In the genomic region with DNA sequence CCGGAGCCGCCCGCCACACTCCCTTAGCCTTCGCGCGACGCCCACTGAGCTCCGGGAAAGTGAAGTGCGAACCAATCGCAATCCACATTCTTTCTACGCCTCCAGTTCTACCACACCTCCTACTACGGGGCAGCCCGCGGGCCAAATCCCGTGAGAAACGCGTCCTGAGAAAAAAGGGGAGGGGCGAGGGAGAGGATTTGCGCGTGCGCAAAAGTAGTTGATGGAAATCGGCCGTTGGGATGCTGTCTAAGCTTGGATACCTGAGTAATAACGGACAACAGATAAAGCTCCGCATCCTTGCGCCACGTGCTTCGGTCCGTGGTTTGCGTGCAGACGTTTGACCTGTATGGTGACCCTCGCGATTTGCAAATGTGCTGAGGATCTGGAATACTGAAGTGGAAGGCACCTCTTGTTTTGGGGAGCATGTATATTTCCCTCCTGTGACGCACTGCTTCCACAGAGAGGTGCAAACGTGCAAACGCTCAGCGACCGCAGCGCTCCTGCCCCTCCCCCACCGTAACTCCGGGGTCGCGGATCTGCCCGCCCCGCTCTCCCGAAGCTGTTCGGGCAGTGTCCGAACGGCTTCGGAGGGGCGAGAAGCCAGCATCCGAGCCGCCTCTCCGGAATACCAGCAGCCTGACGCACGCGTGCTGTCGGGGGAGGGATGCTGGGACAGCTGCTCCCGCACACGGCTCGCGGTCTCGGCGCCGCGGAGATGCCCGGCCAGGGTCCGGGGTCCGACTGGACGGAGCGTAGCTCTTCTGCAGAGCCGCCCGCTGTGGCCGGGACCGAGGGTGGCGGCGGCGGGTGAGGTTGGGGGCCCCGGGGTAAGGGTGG, we compare ENCODE assay signal across 1 cellular context.
A peak's percentile ranks its signal among the peaks of the same experiment; 100 is the strongest.
TF ChIP-seq lines count a peak whose summit lies in the region.

A gene with protein sequence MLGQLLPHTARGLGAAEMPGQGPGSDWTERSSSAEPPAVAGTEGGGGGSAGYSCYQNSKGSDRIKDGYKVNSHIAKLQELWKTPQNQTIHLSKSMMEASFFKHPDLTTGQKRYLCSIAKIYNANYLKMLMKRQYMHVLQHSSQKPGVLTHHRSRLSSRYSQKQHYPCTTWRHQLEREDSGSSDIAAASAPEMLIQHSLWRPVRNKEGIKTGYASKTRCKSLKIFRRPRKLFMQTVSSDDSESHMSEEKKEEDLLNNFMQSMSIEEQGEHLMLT (plus strand): TSS at position 634 of the 837 bp plus-strand sequence. CDS start 31 bp downstream, at position 665.
GPN3 (minus strand) TSS at position 46 of the 837 bp plus-strand sequence. CDS start 54 bp downstream, outside the sequence.

TF ChIP-seq in K562, 482 proteins besides CTCF, POLR2A, EP300 and RAD21 (continued from another document and continues in another):
- TF ChIP-seq ARID4B (CRISPR knock-in tag; IDR thresholded peaks at IDR 0.05) (no peak; the same call in 1 of the 2 replicates), ZNF740 (CRISPR knock-in tag; IDR thresholded peaks at IDR 0.05) (no peak), ZNF740 (tag; IDR thresholded peaks at IDR 0.05) (no peak), ATF7 (IDR thresholded peaks at IDR 0.05) (peak; percentile 72), FUS (optimal IDR thresholded peaks at IDR 0.05; ENCODE audit: low read depth, low read length) (peak; percentile 38), ZNF134 (CRISPR knock-in tag; conservative IDR thresholded peaks at IDR 0.05) (no peak), ZNF766 (CRISPR knock-in tag; conservative IDR thresholded peaks at IDR 0.05) (no peak), E2F6 (IDR thresholded peaks at IDR 0.05; ENCODE audit: borderline replicate concordance in 1 of 2, extremely low read depth in 1 of 2, insufficient read depth in 1 of 2, insufficient read length in 1 of 2, low read depth in 1 of 2, low read length in 1 of 2, poor library complexity in 1 of 2, severe bottlenecking in 1 of 2) (peak; percentile 60 to 68), THAP7 (CRISPR knock-in tag; IDR thresholded peaks at IDR 0.05) (0 out of 2 replicates have a peak, but pooled peaks have one; percentile 26), OTX1 (CRISPR knock-in tag; IDR thresholded peaks at IDR 0.05) (no peak), NFXL1 (CRISPR knock-in tag; IDR thresholded peaks at IDR 0.05) (no peak), ESRRA (IDR thresholded peaks at IDR 0.05; ENCODE audit: borderline replicate concordance, low read depth) (peak; percentile 56; the same call in 1 of the 2 replicates), HSF4 (CRISPR knock-in tag; IDR thresholded peaks at IDR 0.05; ENCODE audit: borderline replicate concordance) (no peak), HDAC2 (IDR thresholded peaks at IDR 0.05) (peak; percentile 87), NCOA4 (IDR thresholded peaks at IDR 0.05; ENCODE audit: partially characterized antibody) (no peak), NFIX (CRISPR knock-in tag; IDR thresholded peaks at IDR 0.05; ENCODE audit: low read depth) (no peak), SIN3B (IDR thresholded peaks at IDR 0.05; ENCODE audit: low read depth) (peak; percentile 22; the same call in 1 of the 2 replicates), NONO (IDR thresholded peaks at IDR 0.05; ENCODE audit: low read depth in 2 of 2, low read length in 1 of 2) (peak; percentile 2 to 73; a peak in 1 of 4 replicates), HCFC1 (IDR thresholded peaks at IDR 0.05; ENCODE audit: low read depth, low read length) (peak; percentile 72), KLF16 (IDR thresholded peaks at IDR 0.05) (peak; percentile 90), ZNF384 (IDR thresholded peaks at IDR 0.05; ENCODE audit: low read depth, low read length) (0 out of 2 replicates have a peak, but pooled peaks have one; percentile 14), ATF1 (CRISPR knock-in tag; IDR thresholded peaks at IDR 0.05) (no peak), ATF1 (tag; IDR thresholded peaks at IDR 0.05) (peak; percentile 89), SIX5 (IDR thresholded peaks at IDR 0.05; ENCODE audit: borderline replicate concordance in 1 of 2, insufficient read depth in 1 of 2, low read depth in 1 of 2, low read length in 2 of 2) (no peak), ZNF143 (CRISPR knock-in tag; IDR thresholded peaks at IDR 0.05) (peak; percentile 11; the same call in 1 of the 2 replicates), IRF9 (tag; IDR thresholded peaks at IDR 0.05) (no peak), ZNF316 (IDR thresholded peaks at IDR 0.05) (no peak), NKRF (IDR thresholded peaks at IDR 0.05; ENCODE audit: borderline replicate concordance) (no peak; the same call in 1 of the 2 replicates), TAL1 (IDR thresholded peaks at IDR 0.05) (no peak), CHD2 (IDR thresholded peaks at IDR 0.05; ENCODE audit: low read depth, low read length) (peak; percentile 96), NFYB (IDR thresholded peaks at IDR 0.05; ENCODE audit: extremely low read depth, insufficient read length) (no peak), KDM2B (CRISPR knock-in tag; IDR thresholded peaks at IDR 0.05) (0 out of 2 replicates have a peak, but pooled peaks have one; percentile 15), NBN (IDR thresholded peaks at IDR 0.05; ENCODE audit: low read depth) (peak; percentile 52), GABPB1 (CRISPR knock-in tag; IDR thresholded peaks at IDR 0.05) (peak; percentile 46; the same call in 1 of the 2 replicates), KHSRP (IDR thresholded peaks at IDR 0.05) (no peak)
- TF ChIP-seq, protein P1, sequence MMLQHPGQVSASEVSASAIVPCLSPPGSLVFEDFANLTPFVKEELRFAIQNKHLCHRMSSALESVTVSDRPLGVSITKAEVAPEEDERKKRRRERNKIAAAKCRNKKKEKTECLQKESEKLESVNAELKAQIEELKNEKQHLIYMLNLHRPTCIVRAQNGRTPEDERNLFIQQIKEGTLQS (IDR thresholded peaks at IDR 0.05): peak; percentile 19; the same call in 1 of the 2 replicates
- TF ChIP-seq, protein P1 (CRISPR knock-in tag; conservative IDR thresholded peaks at IDR 0.05): no peak
- TF ChIP-seq, protein P2, sequence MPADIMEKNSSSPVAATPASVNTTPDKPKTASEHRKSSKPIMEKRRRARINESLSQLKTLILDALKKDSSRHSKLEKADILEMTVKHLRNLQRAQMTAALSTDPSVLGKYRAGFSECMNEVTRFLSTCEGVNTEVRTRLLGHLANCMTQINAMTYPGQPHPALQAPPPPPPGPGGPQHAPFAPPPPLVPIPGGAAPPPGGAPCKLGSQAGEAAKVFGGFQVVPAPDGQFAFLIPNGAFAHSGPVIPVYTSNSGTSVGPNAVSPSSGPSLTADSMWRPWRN (IDR thresholded peaks at IDR 0.05; ENCODE audit: low read depth): peak; percentile 69
- TF ChIP-seq, protein P3, sequence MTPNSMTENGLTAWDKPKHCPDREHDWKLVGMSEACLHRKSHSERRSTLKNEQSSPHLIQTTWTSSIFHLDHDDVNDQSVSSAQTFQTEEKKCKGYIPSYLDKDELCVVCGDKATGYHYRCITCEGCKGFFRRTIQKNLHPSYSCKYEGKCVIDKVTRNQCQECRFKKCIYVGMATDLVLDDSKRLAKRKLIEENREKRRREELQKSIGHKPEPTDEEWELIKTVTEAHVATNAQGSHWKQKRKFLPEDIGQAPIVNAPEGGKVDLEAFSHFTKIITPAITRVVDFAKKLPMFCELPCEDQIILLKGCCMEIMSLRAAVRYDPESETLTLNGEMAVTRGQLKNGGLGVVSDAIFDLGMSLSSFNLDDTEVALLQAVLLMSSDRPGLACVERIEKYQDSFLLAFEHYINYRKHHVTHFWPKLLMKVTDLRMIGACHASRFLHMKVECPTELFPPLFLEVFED (CRISPR knock-in tag; conservative IDR thresholded peaks at IDR 0.05): no peak
